In genomic region chr22:22171357-22172218, GRCh38 we compare ENCODE assay signal across 14 cellular contexts.
DNase-seq lines count a peak whose midpoint lies in the region; ATAC-seq and TF ChIP-seq lines count a peak whose summit lies in the region.
"Had no signal": no experiment of that assay in that cellular context is flagged by ENCODE, and none has a peak within 500 bp of the region (broad histone marks: within the 10 kb centered on the region; RNA-seq: fewer than 3 reads in every experiment).

No MANE protein-coding gene starts in this region.

- H3K27ac ChIP-seq in neuronal stem cell (replicated peaks; ENCODE audit: low read length): no peak overlapping the region
- H3K27ac ChIP-seq: SJCRH30 had no signal

- H3K9me3 ChIP-seq in neuronal stem cell (replicated peaks in 1 of 2; ENCODE audit: control insufficient read depth in 2 of 2, insufficient read depth in 1 of 2, low read depth in 1 of 2, low read length in 2 of 2): no peaks in the 10 kb centered on the region
- H3K9me3 ChIP-seq: HAP-1 had no signal

- no peak overlapping the region for H3K27ac Mint-ChIP-seq in nephron progenitor cell

- no peaks in the 10 kb centered on the region for H3K36me3 Mint-ChIP-seq in nephron progenitor cell (ENCODE audit: low read depth)

- H3K4me2 ChIP-seq in neuronal stem cell (ENCODE audit: insufficient read depth, low read length, poor library complexity, severe bottlenecking): no peak overlapping the region

- H3K23ac ChIP-seq in neuronal stem cell (ENCODE audit: low read depth, low read length, poor library complexity): no peak overlapping the region

- no peak overlapping the region for H3K4ac ChIP-seq in neuronal stem cell (ENCODE audit: low read length)

- H3K4me1 Mint-ChIP-seq in nephron progenitor cell: peaks cover 8% of the 10 kb centered on the region

- no peaks in the 10 kb centered on the region for H3K36me3 ChIP-seq in neuronal stem cell (replicated peaks in 1 of 2; ENCODE audit: control insufficient read depth in 2 of 2, insufficient read depth in 2 of 2, low read length in 2 of 2)
- H3K36me3 ChIP-seq: HAP-1, SJCRH30 had no signal

- H3K27me3 Mint-ChIP-seq in nephron progenitor cell (ENCODE audit: low read depth, poor library complexity): peaks cover 86% of the 10 kb centered on the region

- no peak overlapping the region for H2AK5ac ChIP-seq in neuronal stem cell (ENCODE audit: low read depth, low read length)

- H3K79me1 ChIP-seq in neuronal stem cell (ENCODE audit: low read depth, low read length): no peaks in the 10 kb centered on the region

- ATAC-seq in GM18873 (IDR thresholded peaks at IDR 0.05; ENCODE audit: low FRiP score, unreplicated experiment): no peak
- no peak for ATAC-seq in HG03457 (IDR thresholded peaks at IDR 0.05; ENCODE audit: unreplicated experiment)

- no peak overlapping the region for H2BK5ac ChIP-seq in neuronal stem cell (ENCODE audit: low read length)

- no peak overlapping the region for H2BK12ac ChIP-seq in neuronal stem cell (ENCODE audit: low read length)

- H3K14ac ChIP-seq in neuronal stem cell (ENCODE audit: low read length): no peak overlapping the region

- no peak overlapping the region for H3K9ac ChIP-seq in neuronal stem cell (ENCODE audit: low read depth, low read length, poor library complexity)

- H3K4me3 Mint-ChIP-seq in nephron progenitor cell: no peak overlapping the region

- H2BK120ac ChIP-seq in neuronal stem cell (ENCODE audit: low read depth, low read length): no peak overlapping the region

- peaks cover 0 to 27% (median 12%) of the 10 kb centered on the region in 3 experiments for H3K27me3 ChIP-seq in neuronal stem cell (ENCODE audit: control insufficient read depth in 3 of 3, insufficient read depth in 3 of 3, low read depth in 1 of 3, low read length in 3 of 3)
- H3K27me3 ChIP-seq: SJCRH30 had no signal

- DNase-seq in ELR (ENCODE audit: low read depth): peak; percentile 36
- DNase-seq in LNCaP clone FGC (ENCODE audit: low read depth): no peak
- DNase-seq in choroid plexus epithelial cell (ENCODE audit: low read depth): peak; percentile 18
- peak; percentile 36 for DNase-seq in nephron progenitor cell
- DNase-seq in NCI-H2107 treated with DMSO at 0.1 percent for 48 hours (lab: John Stamatoyannopoulos, UW; ENCODE audit: unreplicated experiment): no peak
- no peak for DNase-seq in neuronal stem cell (ENCODE audit: low spot score)
- DNase-seq: activated T-cell treated with anti-CD3 and anti-CD28 coated beads, Interleukin-2, amount 50 U/mL, for 1 hour; effector CD4-positive, alpha-beta T cell; SJCRH30; stimulated activated CD4-positive, alpha-beta T cell treated with anti-CD3 and anti-CD28 coated beads, Interleukin-2, amount 100 ng/mL, for 24 hours had no signal

- WGBS in neuronal stem cell (ENCODE audit: extremely low coverage in 2 of 2, insufficient read length in 2 of 2, insufficient replicate concordance in 1 of 2), 2 donors: no CpG with 5 or more reads among the region's 6 CpGs

- H3K4me1 ChIP-seq in neuronal stem cell (ENCODE audit: control insufficient read depth in 2 of 2, insufficient read depth in 1 of 2, low read depth in 1 of 2, low read length in 2 of 2): no peaks in the 10 kb centered on the region
- H3K4me1 ChIP-seq: HAP-1, SJCRH30 had no signal

- H3K9me3 Mint-ChIP-seq in nephron progenitor cell: peaks cover 10% of the 10 kb centered on the region

- no peak overlapping the region for H2BK15ac ChIP-seq in neuronal stem cell (ENCODE audit: low read length)

- H4K91ac ChIP-seq in neuronal stem cell (ENCODE audit: low read depth, low read length, poor library complexity): no peak overlapping the region

- TF ChIP-seq CTCF in LNCaP clone FGC (IDR thresholded peaks at IDR 0.05; ENCODE audit: control insufficient read depth, extremely low read depth, insufficient read depth): peak; percentile 31; the same call in 1 of the 2 replicates
- peak; percentile 57 for TF ChIP-seq CTCF in choroid plexus epithelial cell (conservative IDR thresholded peaks at IDR 0.05; ENCODE audit: low read depth, low read length)
- peak; percentile 50 for TF ChIP-seq CTCF in nephron progenitor cell (IDR thresholded peaks at IDR 0.05)

- no peak overlapping the region for H4K8ac ChIP-seq in neuronal stem cell (ENCODE audit: low read depth, low read length)

- H2AFZ ChIP-seq in neuronal stem cell (ENCODE audit: low read length): no peak overlapping the region

- H3K4me3 ChIP-seq in LNCaP clone FGC (ENCODE audit: low read depth, low read length) (no peak overlapping the region), choroid plexus epithelial cell (ENCODE audit: low read depth, low read length) (no peak overlapping the region), neuronal stem cell (ENCODE audit: low read length in 2 of 2) (no peak overlapping the region)
- H3K4me3 ChIP-seq: HAP-1, lung, SJCRH30 had no signal

- H3K18ac ChIP-seq in neuronal stem cell (ENCODE audit: low read length): no peak overlapping the region

Comparison
In these comparisons a context has a peak if more than half of its experiments do, and no peak if none do; other contexts are left out.
1. DNase-seq: peak in ELR (single experiment), choroid plexus epithelial cell (single experiment) and nephron progenitor cell (single experiment); none in LNCaP clone FGC (single experiment), NCI-H2107 treated with DMSO at 0.1 percent for 48 hours (single experiment) and neuronal stem cell (single experiment).
2. Peak in every context shown above with its lines, with median percentiles within 50 percentile points of each other: CTCF ChIP-seq.